In the genomic region with DNA sequence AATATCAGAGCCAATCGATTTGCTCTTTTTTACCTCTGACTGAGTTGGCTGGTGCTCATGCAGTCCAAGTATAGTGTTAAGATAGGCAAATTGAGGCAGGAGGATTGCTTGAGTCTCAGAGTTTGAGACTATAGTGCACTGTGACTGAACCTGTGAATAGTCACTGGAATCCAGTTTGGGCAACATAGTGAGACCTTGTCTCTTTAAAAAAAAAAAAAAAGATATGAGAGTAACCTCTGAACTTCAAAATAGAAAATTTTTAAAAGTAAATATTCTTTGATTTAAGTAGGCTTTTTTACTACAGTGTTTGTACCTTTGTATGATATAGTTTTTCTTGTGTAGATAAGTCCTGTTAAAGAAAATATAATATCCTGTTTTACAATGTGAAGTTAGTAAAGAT, we compare ENCODE assay signal across 17 cellular contexts.
"Had no signal": no experiment of that assay in that cellular context is flagged by ENCODE, and none has a peak within 500 bp of the region (broad histone marks: within the 10 kb centered on the region; RNA-seq: fewer than 3 reads in every experiment).

No MANE protein-coding gene starts in this region.

- FAIRE-seq: endothelial cell of umbilical vein had no signal

- ATAC-seq: foreskin keratinocyte; left lobe of liver; naive thymus-derived CD8-positive, alpha-beta T cell; sciatic nerve; stimulated activated memory B cell treated with anti-CD40 and anti-IgM and Interleukin-4, amounts not matched to agents 10 μg/mL and 1 μg/mL and 100 μg/mL, for 72 hours had no signal

- H3K4me2 ChIP-seq: hepatocyte had no signal

- H3K9me3 ChIP-seq: spleen had no signal

- H3K27me3 ChIP-seq: foreskin keratinocyte, hepatocyte, spleen had no signal

- H3K27ac ChIP-seq: coronary artery, foreskin keratinocyte, hepatocyte, spleen had no signal

- H3K4me3 ChIP-seq: coronary artery, hepatocyte, spleen had no signal

- H2AFZ ChIP-seq: hepatocyte had no signal

- DNase-seq: erythroblast; foreskin keratinocyte; head of caudate nucleus; mammary epithelial cell; naive thymus-derived CD8-positive, alpha-beta T cell; posterior cingulate gyrus; spleen; stimulated activated CD4-positive, alpha-beta T cell treated with anti-CD3 and anti-CD28 coated beads, Interleukin-15, amount 100 ng/mL, for 24 hours; stimulated activated CD4-positive, alpha-beta T cell treated with anti-CD3 and anti-CD28 coated beads, Interleukin-1b, Interleukin-23, amount 100 ng/mL, for 48 hours; stimulated activated CD4-positive, alpha-beta T cell treated with anti-CD3 and anti-CD28 coated beads, Interleukin-4, amount 100 ng/mL, for 24 hours; trophoblast cell had no signal
